Comparison of ENCODE assay signal across 22 cellular contexts in the genomic region with DNA sequence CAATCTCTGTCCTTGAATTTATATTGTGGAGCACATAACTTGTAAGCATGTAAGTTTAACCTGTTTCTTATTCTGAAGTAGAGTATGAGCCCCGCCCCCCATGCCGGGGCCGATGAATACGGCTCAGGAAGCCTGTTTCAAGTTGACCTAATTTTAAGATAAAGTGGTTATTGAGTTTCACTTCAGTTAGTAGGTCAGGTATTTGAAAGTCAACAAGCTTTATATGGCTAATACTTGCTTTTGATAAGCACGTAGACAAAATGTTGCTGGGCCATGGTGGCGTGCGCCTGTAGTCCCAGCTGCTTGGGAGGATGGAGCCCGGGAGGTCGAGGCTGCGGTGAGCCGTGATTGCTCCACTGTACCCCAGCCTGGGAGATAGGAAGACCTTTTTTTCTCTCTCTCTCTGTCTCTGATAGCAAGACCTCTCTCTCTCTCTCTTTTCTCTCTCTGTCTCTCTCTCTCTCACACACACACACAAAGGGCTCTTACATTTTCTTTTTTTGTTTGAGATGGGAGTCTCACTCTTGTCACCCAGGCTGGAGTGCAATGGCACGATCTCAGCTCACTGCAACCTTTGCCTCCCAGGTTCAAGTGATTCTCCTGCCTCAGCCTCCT. TPM values are rescaled to one million over a fixed set of nuclear protein-coding genes. Genes with fewer than 3 reads are reported as not detected.
DNase-seq lines count a peak whose midpoint lies in the region; ATAC-seq and TF ChIP-seq lines count a peak whose summit lies in the region.
"Had no signal": no experiment of that assay in that cellular context is flagged by ENCODE, and none has a peak within 500 bp of the region (broad histone marks: within the 10 kb centered on the region; RNA-seq: fewer than 3 reads in every experiment).

No MANE protein-coding gene starts in this region.

- H3K4me1 Mint-ChIP-seq in activated CD8-positive, alpha-beta memory T cell treated with anti-CD3 and anti-CD28 coated beads, Interleukin-2, amount 10 ng/mL, durations not matched to agents 7 days and 5 days: peaks cover 41% of the 10 kb centered on the region
- peaks cover 23% of the 10 kb centered on the region for H3K4me1 Mint-ChIP-seq in GM23338
- H3K4me1 Mint-ChIP-seq in naive thymus-derived CD4-positive, alpha-beta T cell: peaks cover 23 to 47% (median 41%) of the 10 kb centered on the region in 7 donors
- H3K4me1 Mint-ChIP-seq: activated B cell treated with CpG ODN at 0.5 μM for 24 hours had no signal

- peaks cover 17% of the 10 kb centered on the region; the same call in 1 of the 2 replicates for H3K4me1 ChIP-seq in GM23338 (ENCODE audit: insufficient read depth)
- H3K4me1 ChIP-seq in naive thymus-derived CD4-positive, alpha-beta T cell (ENCODE audit: control insufficient read depth in 2 of 2, insufficient read depth in 2 of 2, low read length in 2 of 2): peaks cover 20 to 23% of the 10 kb centered on the region in 2 donors

- ATAC-seq in activated CD8-positive, alpha-beta memory T cell treated with anti-CD3 and anti-CD28 coated beads, Interleukin-2, amount 10 ng/mL, durations not matched to agents 7 days and 5 days: peak; percentile 33
- ATAC-seq in GM23338 (no peak), GM21529 (IDR thresholded peaks at IDR 0.05; ENCODE audit: unreplicated experiment) (no peak)
- peak; percentile 37 for ATAC-seq in naive thymus-derived CD4-positive, alpha-beta T cell
- ATAC-seq: heart right ventricle; stimulated activated naive CD8-positive, alpha-beta T cell treated with anti-CD3 and anti-CD28 coated beads, Interleukin-15, amount 100 ng/mL, for 72 hours had no signal

- peaks cover 10% of the 10 kb centered on the region; the same call in 1 of the 2 replicates for H3F3A ChIP-seq in GM23338 (replicated peaks; ENCODE audit: low read depth)

- no peaks in the 10 kb centered on the region for H3K9me3 Mint-ChIP-seq in activated CD8-positive, alpha-beta memory T cell treated with anti-CD3 and anti-CD28 coated beads, Interleukin-2, amount 10 ng/mL, durations not matched to agents 7 days and 5 days (ENCODE audit: low read depth)
- no peaks in the 10 kb centered on the region for H3K9me3 Mint-ChIP-seq in GM23338
- H3K9me3 Mint-ChIP-seq in naive thymus-derived CD4-positive, alpha-beta T cell: no peaks in the 10 kb centered on the region
- H3K9me3 Mint-ChIP-seq: activated B cell treated with CpG ODN at 0.5 μM for 24 hours; endodermal cell; stimulated activated naive CD8-positive, alpha-beta T cell treated with anti-CD3 and anti-CD28 coated beads, Interleukin-15, amount 100 ng/mL, for 72 hours had no signal

- no peak for TF ChIP-seq CTCF in GM23338 (conservative IDR thresholded peaks at IDR 0.05; ENCODE audit: low read depth in 2 of 2)

- POLR2A ChIA-PET in naive thymus-derived CD4-positive, alpha-beta T cell (lab: Charles Lee): no interaction called here

- H3K27ac Mint-ChIP-seq in activated CD8-positive, alpha-beta memory T cell treated with anti-CD3 and anti-CD28 coated beads, Interleukin-2, amount 10 ng/mL, durations not matched to agents 7 days and 5 days: peak overlapping the region; percentile 26
- peak overlapping the region; percentile 56; the same call in 1 of the 2 replicates for H3K27ac Mint-ChIP-seq in GM23338
- peak overlapping the region in 6 of 9 donors; percentile 21 to 88 (median 46) for H3K27ac Mint-ChIP-seq in naive thymus-derived CD4-positive, alpha-beta T cell
- H3K27ac Mint-ChIP-seq: activated B cell treated with CpG ODN at 0.5 μM for 24 hours; endodermal cell; stimulated activated naive CD8-positive, alpha-beta T cell treated with anti-CD3 and anti-CD28 coated beads, Interleukin-15, amount 100 ng/mL, for 72 hours had no signal

- DNase-seq in activated CD8-positive, alpha-beta memory T cell treated with anti-CD3 and anti-CD28 coated beads, Interleukin-2, amount 10 ng/mL, durations not matched to agents 7 days and 5 days: no peak
- no peak for DNase-seq in activated CD8-positive, alpha-beta memory T cell treated with anti-CD3 and anti-CD28 coated beads, Interleukin-2, amount 50 U/mL, for 4 hours
- DNase-seq in GM23338 (ENCODE audit: low spot score) (no peak), NCI-H345 (lab: John Stamatoyannopoulos, UW) (no peak), DMS53 treated with DMSO at 0.1 percent for 48 hours (lab: John Stamatoyannopoulos, UW; ENCODE audit: unreplicated experiment) (no peak)
- peak; percentile 43 for DNase-seq in activated effector memory CD4-positive, alpha-beta T cell treated with Interleukin-2 at 50 U/mL for 16 hours
- no peak for DNase-seq in naive thymus-derived CD4-positive, alpha-beta T cell
- DNase-seq: activated B cell treated with CpG ODN at 0.5 μM for 24 hours; adrenal gland; DMS79; endodermal cell; heart right ventricle; KBM-7; mesenchymal stem cell; NCI-H2081 treated with DMSO at 0.1 percent for 48 hours; NCI-H524 treated with DMSO at 0.1 percent for 48 hours; Right ventricle myocardium superior; stimulated activated naive CD8-positive, alpha-beta T cell treated with anti-CD3 and anti-CD28 coated beads, Interleukin-15, amount 100 ng/mL, for 72 hours; T-helper 1 cell; trophoblast cell had no signal

- no peak overlapping the region for H3K4me3 ChIP-seq in GM23338
- H3K4me3 ChIP-seq in naive thymus-derived CD4-positive, alpha-beta T cell (ENCODE audit: low read length): no peak overlapping the region
- H3K4me3 ChIP-seq: adrenal gland, cardiac muscle cell, heart right ventricle had no signal

- CTCF ChIA-PET in activated CD8-positive, alpha-beta memory T cell treated with anti-CD3 and anti-CD28 coated beads, Interleukin-2, amount 10 ng/mL, durations not matched to agents 7 days and 5 days (lab: Charles Lee): interaction anchor here (1.0 to 4.2 kb wide), 3 partner anchors 10 to 293 kb away, joined by 3 to 26 read pairs (median 3); no protein-coding TSS in a partner anchor
- CTCF ChIA-PET in naive thymus-derived CD4-positive, alpha-beta T cell (lab: Charles Lee): interaction anchor here (1.0 kb wide), 1 partner anchor 12 kb away, joined by 3 read pairs; no protein-coding TSS in a partner anchor

- H3K27ac ChIP-seq in GM23338 (ENCODE audit: low read depth): peak overlapping the region; percentile 12; the same call in 1 of the 2 replicates
- no peak overlapping the region for H3K27ac ChIP-seq in naive thymus-derived CD4-positive, alpha-beta T cell (ENCODE audit: low read depth, low read length)
- H3K27ac ChIP-seq: adrenal gland, cardiac muscle cell, heart right ventricle had no signal

- no peaks in the 10 kb centered on the region for H3K9me3 ChIP-seq in naive thymus-derived CD4-positive, alpha-beta T cell (ENCODE audit: control insufficient read depth in 2 of 3, low read length in 3 of 3)
- H3K9me3 ChIP-seq: adrenal gland, heart right ventricle had no signal

- intact Hi-C loops in naive thymus-derived CD4-positive, alpha-beta T cell (cut with micrococcal nuclease): no loop called here

- H3K36me3 Mint-ChIP-seq in activated CD8-positive, alpha-beta memory T cell treated with anti-CD3 and anti-CD28 coated beads, Interleukin-2, amount 10 ng/mL, durations not matched to agents 7 days and 5 days: peaks cover 40% of the 10 kb centered on the region
- H3K36me3 Mint-ChIP-seq in GM23338 (ENCODE audit: low read depth): peaks cover 42% of the 10 kb centered on the region
- peaks cover 0 to 18% (median 3%) of the 10 kb centered on the region in 5 donors for H3K36me3 Mint-ChIP-seq in naive thymus-derived CD4-positive, alpha-beta T cell

- H3K27me3 ChIP-seq in GM23338 (ENCODE audit: insufficient read depth): no peaks in the 10 kb centered on the region
- no peaks in the 10 kb centered on the region for H3K27me3 ChIP-seq in naive thymus-derived CD4-positive, alpha-beta T cell (ENCODE audit: control insufficient read depth in 2 of 2, insufficient read depth in 2 of 2, low read length in 2 of 2)
- H3K27me3 ChIP-seq: adrenal gland, cardiac muscle cell, heart right ventricle had no signal

- H3K9me2 ChIP-seq in GM23338 (ENCODE audit: insufficient read depth): no peaks in the 10 kb centered on the region

- 0 out of 2 replicates have a peak overlapping the region, but pooled peaks have one; percentile 21 for H3K4me2 ChIP-seq in GM23338

- peaks cover 3% of the 10 kb centered on the region for H3K27me3 Mint-ChIP-seq in activated CD8-positive, alpha-beta memory T cell treated with anti-CD3 and anti-CD28 coated beads, Interleukin-2, amount 10 ng/mL, durations not matched to agents 7 days and 5 days
- peaks cover 8% of the 10 kb centered on the region for H3K27me3 Mint-ChIP-seq in GM23338 (ENCODE audit: insufficient read depth, low read depth, poor library complexity)
- peaks cover 0 to 5% (median 0%) of the 10 kb centered on the region in 5 donors for H3K27me3 Mint-ChIP-seq in naive thymus-derived CD4-positive, alpha-beta T cell
- H3K27me3 Mint-ChIP-seq: activated B cell treated with CpG ODN at 0.5 μM for 24 hours; stimulated activated naive CD8-positive, alpha-beta T cell treated with anti-CD3 and anti-CD28 coated beads, Interleukin-15, amount 100 ng/mL, for 72 hours had no signal

- H2AFZ ChIP-seq in GM23338: no peak overlapping the region

- H3K4me3 Mint-ChIP-seq in activated CD8-positive, alpha-beta memory T cell treated with anti-CD3 and anti-CD28 coated beads, Interleukin-2, amount 10 ng/mL, durations not matched to agents 7 days and 5 days: no peak overlapping the region
- no peak overlapping the region for H3K4me3 Mint-ChIP-seq in GM23338
- H3K4me3 Mint-ChIP-seq in naive thymus-derived CD4-positive, alpha-beta T cell: peak overlapping the region in 4 of 10 donors; percentile 2 to 49 (median 22)
- H3K4me3 Mint-ChIP-seq: activated B cell treated with CpG ODN at 0.5 μM for 24 hours; endodermal cell; stimulated activated naive CD8-positive, alpha-beta T cell treated with anti-CD3 and anti-CD28 coated beads, Interleukin-15, amount 100 ng/mL, for 72 hours had no signal

- peaks cover 26% of the 10 kb centered on the region for H4K20me1 ChIP-seq in GM23338 (replicated peaks; ENCODE audit: insufficient read depth)

- peaks cover 27% of the 10 kb centered on the region for H3K79me2 ChIP-seq in GM23338 (replicated peaks; ENCODE audit: insufficient read depth)

- H3K36me3 ChIP-seq in GM23338 (ENCODE audit: insufficient read depth): peaks cover 12% of the 10 kb centered on the region
- H3K36me3 ChIP-seq in naive thymus-derived CD4-positive, alpha-beta T cell (ENCODE audit: control insufficient read depth in 2 of 3, insufficient read depth in 3 of 3, low read length in 3 of 3): peaks cover 0 to 5% (median 0%) of the 10 kb centered on the region in 3 experiments

TF ChIP-seq in GM23338, 12 proteins besides CTCF, POLR2A, EP300 and RAD21 (continues in another document):
- TF ChIP-seq JUNB (IDR thresholded peaks at IDR 0.05; ENCODE audit: unreplicated experiment) (no peak), CREB1 (CRISPR knock-in tag; IDR thresholded peaks at IDR 0.05; ENCODE audit: low read depth) (no peak), EZH2phosphoT487 (IDR thresholded peaks at IDR 0.05; ENCODE audit: unreplicated experiment) (no peak), STAT1 (IDR thresholded peaks at IDR 0.05; ENCODE audit: unreplicated experiment) (no peak)

RNA-seq across cellular contexts. Expression of a gene that starts 14.4 kb away (rescaled TPM):
- 100 to 1,000 TPM; 224 to 254 TPM for total RNA-seq in activated CD8-positive, alpha-beta memory T cell treated with anti-CD3 and anti-CD28 coated beads, Interleukin-2, amount 10 ng/mL, durations not matched to agents 7 days and 5 days
- 263 and 277 TPM in 2 replicates for total RNA-seq in GM23338 (2014; rRNA removed; shearing (Covaris generic))
- 254 and 283 TPM in 2 replicates for polyA plus RNA-seq in GM23338 (2016; fragmentation: Nextera tagmentation; extraction: Ambion mirVana)
- 100 to 1,000 TPM in 1 of 5 experiments, 10 to 100 TPM in 4; 11.7 to 130 (median 17.1) TPM for total RNA-seq in naive thymus-derived CD4-positive, alpha-beta T cell
- 10 to 100 TPM; 11.7 to 22.4 TPM for polyA plus RNA-seq in naive thymus-derived CD4-positive, alpha-beta T cell

Comparison
In these comparisons a context has a peak if more than half of its experiments do, and no peak if none do; other contexts are left out.
1. ATAC-seq: peak in activated CD8-positive, alpha-beta memory T cell treated with anti-CD3 and anti-CD28 coated beads, Interleukin-2, amount 10 ng/mL, durations not matched to agents 7 days and 5 days (single experiment) and naive thymus-derived CD4-positive, alpha-beta T cell (single experiment); none in GM23338 (single experiment) and GM21529 (single experiment).
2. Peak in every context shown above with its lines, with median percentiles within 50 percentile points of each other: H3K27ac Mint-ChIP-seq.